ENCODE assay signal across 18 cellular contexts in genomic region chr6:167770291-167770955, GRCh38.
"Had no signal": no experiment of that assay in that cellular context is flagged by ENCODE, and none has a peak within 500 bp of the region (broad histone marks: within the 10 kb centered on the region; RNA-seq: fewer than 3 reads in every experiment).

No MANE protein-coding gene starts in this region.

- H3K79me2 ChIP-seq: hepatocyte had no signal

- H3K9me3 ChIP-seq: ovary, tibial artery, uterus had no signal

- H3K27ac ChIP-seq: foreskin keratinocyte, hepatocyte, ovary, tibial artery, uterus had no signal

- H3K36me3 Mint-ChIP-seq: naive thymus-derived CD4-positive, alpha-beta T cell; stimulated activated memory B cell treated with anti-CD40 and anti-IgM and Interleukin-4, amounts not matched to agents 10 μg/mL and 1 μg/mL and 100 μg/mL, for 72 hours had no signal

- H3K4me1 Mint-ChIP-seq: endodermal cell; naive thymus-derived CD4-positive, alpha-beta T cell; stimulated activated memory B cell treated with anti-CD40 and anti-IgM and Interleukin-4, amounts not matched to agents 10 μg/mL and 1 μg/mL and 100 μg/mL, for 72 hours had no signal

- H3K27me3 Mint-ChIP-seq: progenitor cell of endocrine pancreas had no signal

- H3K27ac Mint-ChIP-seq: endodermal cell; naive thymus-derived CD4-positive, alpha-beta T cell; progenitor cell of endocrine pancreas; stimulated activated memory B cell treated with anti-CD40 and anti-IgM and Interleukin-4, amounts not matched to agents 10 μg/mL and 1 μg/mL and 100 μg/mL, for 72 hours; stimulated activated naive CD8-positive, alpha-beta T cell treated with anti-CD3 and anti-CD28 coated beads, Interleukin-15, Interleukin-2, amounts not matched to agents 100 ng/mL and 50 ng/mL, for 24 hours had no signal

- H3K4me2 ChIP-seq: hepatocyte, smooth muscle cell had no signal

- H3K4me3 Mint-ChIP-seq: endodermal cell; naive thymus-derived CD4-positive, alpha-beta T cell; stimulated activated memory B cell treated with anti-CD40 and anti-IgM and Interleukin-4, amounts not matched to agents 10 μg/mL and 1 μg/mL and 100 μg/mL, for 72 hours; stimulated activated naive CD8-positive, alpha-beta T cell treated with anti-CD3 and anti-CD28 coated beads, Interleukin-15, Interleukin-2, amounts not matched to agents 100 ng/mL and 50 ng/mL, for 24 hours had no signal

- H3K36me3 ChIP-seq: ovary, tibial artery, uterus had no signal

- H3K27me3 ChIP-seq: hepatocyte, ovary, uterus had no signal

- H2AFZ ChIP-seq: hepatocyte had no signal

- H3K4me3 ChIP-seq: hepatocyte, ovary, smooth muscle cell, tibial artery, uterus had no signal

- H3K9me3 Mint-ChIP-seq: endodermal cell; stimulated activated memory B cell treated with anti-CD40 and anti-IgM and Interleukin-4, amounts not matched to agents 10 μg/mL and 1 μg/mL and 100 μg/mL, for 72 hours; stimulated activated naive CD8-positive, alpha-beta T cell treated with anti-CD3 and anti-CD28 coated beads, Interleukin-15, Interleukin-2, amounts not matched to agents 100 ng/mL and 50 ng/mL, for 24 hours had no signal

- ATAC-seq: foreskin keratinocyte; left colon; left ventricle myocardium superior; naive thymus-derived CD4-positive, alpha-beta T cell; right cardiac atrium; stimulated activated memory B cell treated with anti-CD40 and anti-IgM and Interleukin-4, amounts not matched to agents 10 μg/mL and 1 μg/mL and 100 μg/mL, for 72 hours had no signal

- DNase-seq: dermis blood vessel endothelial cell; endodermal cell; erythroblast; foreskin keratinocyte; left ventricle myocardium superior; mesendoderm; naive thymus-derived CD4-positive, alpha-beta T cell; ovary; right cardiac atrium; stimulated activated CD4-positive, alpha-beta T cell treated with anti-CD3 and anti-CD28 coated beads, Interleukin-4, amount 100 ng/mL, for 24 hours; tibial artery; uterus had no signal

- H3K4me1 ChIP-seq: foreskin keratinocyte, tibial artery, uterus had no signal
